Comparison of ENCODE assay signal across 1 cellular context in the genomic region with DNA sequence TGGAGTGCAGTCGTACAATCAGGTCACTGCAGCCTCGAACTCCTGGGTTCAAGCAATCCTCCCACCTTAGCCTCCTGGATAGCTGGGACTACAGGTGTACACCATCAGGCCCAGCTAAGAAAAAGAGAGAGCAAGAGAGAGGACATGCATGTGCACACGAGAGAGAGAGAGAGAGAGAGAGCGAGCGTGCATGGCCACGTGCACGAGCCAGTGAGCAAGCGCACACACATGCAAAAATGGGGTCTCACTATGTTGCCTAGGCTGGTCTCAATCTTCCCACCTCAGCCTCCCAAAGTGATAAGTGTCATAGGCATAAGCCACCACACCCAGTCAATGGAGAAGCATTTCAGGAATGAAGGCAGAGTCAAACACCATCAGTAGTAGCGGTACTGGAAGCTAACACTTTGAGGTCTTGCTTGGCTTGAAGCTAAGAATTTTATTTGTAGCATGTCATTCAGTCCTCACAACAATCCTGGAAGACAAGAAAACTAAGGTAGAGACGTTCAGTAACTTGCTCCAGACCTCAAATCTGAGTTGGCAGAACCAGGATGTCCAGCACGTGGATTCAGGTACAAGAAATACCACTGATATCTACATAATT.
TF ChIP-seq lines count a peak whose summit lies in the region.

No MANE protein-coding gene starts in this region.

TF ChIP-seq in HepG2, 621 proteins besides CTCF, POLR2A, EP300 and RAD21:
- no peak for TF ChIP-seq ZNF629 (CRISPR knock-in tag; conservative IDR thresholded peaks at IDR 0.05)
- 0 out of 2 replicates have a peak, but pooled peaks have one; percentile 57 for TF ChIP-seq AKAP8 (CRISPR knock-in tag; IDR thresholded peaks at IDR 0.05)
